18 cellular contexts compared by ENCODE assay signal in the genomic region with DNA sequence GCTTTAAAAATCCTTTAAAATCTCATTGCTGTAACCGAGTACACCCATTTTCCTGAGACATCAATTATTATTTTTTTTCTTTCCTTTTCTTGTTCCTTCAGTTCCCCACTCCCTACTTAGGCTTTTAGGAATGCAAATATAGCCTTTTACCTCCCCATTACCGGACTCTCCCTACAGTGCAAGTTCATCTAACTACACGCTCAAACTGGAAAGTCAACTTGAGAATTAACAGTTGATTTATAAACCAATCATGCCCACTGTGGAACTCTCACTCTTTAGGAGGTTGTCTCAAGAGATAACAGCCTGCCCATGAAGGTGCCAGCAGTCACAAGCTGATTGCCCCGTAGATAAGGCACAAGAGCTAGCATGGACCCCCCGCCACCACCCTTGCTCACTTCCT. TPM values are rescaled to one million over a fixed set of nuclear protein-coding genes. Genes with fewer than 3 reads are reported as not detected.
DNase-seq lines count a peak whose midpoint lies in the region; TF ChIP-seq lines count a peak whose summit lies in the region.
"Had no signal": no experiment of that assay in that cellular context is flagged by ENCODE, and none has a peak within 500 bp of the region (broad histone marks: within the 10 kb centered on the region; RNA-seq: fewer than 3 reads in every experiment).

No MANE protein-coding gene starts in this region.

- no peak overlapping the region for H3T11ph ChIP-seq in H9 (ENCODE audit: low read length)

- DNase-seq in H9 = peak; percentile 18
- peak; percentile 2 for DNase-seq in progenitor cell of endocrine pancreas (ENCODE audit: low spot score, unreplicated experiment)
- DNase-seq in activated CD4-positive, alpha-beta T cell treated with anti-CD3 and anti-CD28 coated beads, Interleukin-2, amount 10 ng/mL, durations not matched to agents 24 days and 14 days = no peak
- DNase-seq in T-helper 2 cell treated with Interferon-gamma antibody and Interleukin-4, amounts not matched to agents 5 μg/mL and 100 μg/mL, for 36 hours (ENCODE audit: low spot score) = no peak
- DNase-seq in RPMI8226 = no peak
- no peak for DNase-seq in activated naive CD8-positive, alpha-beta T cell treated with anti-CD3 and anti-CD28 coated beads for 36 hours
- DNase-seq: BE2C; CD4-positive, alpha-beta memory T cell; DMS53; GF-D8; GOT3; HCEC 1CT; HFFc6 had no signal

- no peaks in the 10 kb centered on the region for H3K27me3 Mint-ChIP-seq in H9 (ENCODE audit: low read depth)
- H3K27me3 Mint-ChIP-seq in progenitor cell of endocrine pancreas = peaks cover 2% of the 10 kb centered on the region
- peaks cover 29% of the 10 kb centered on the region for H3K27me3 Mint-ChIP-seq in activated CD4-positive, alpha-beta T cell treated with anti-CD3 and anti-CD28 coated beads, Interleukin-2, amount 10 ng/mL, durations not matched to agents 24 days and 14 days
- peaks cover 34% of the 10 kb centered on the region for H3K27me3 Mint-ChIP-seq in T-helper 2 cell treated with Interferon-gamma antibody and Interleukin-4, amounts not matched to agents 5 μg/mL and 100 μg/mL, for 36 hours (ENCODE audit: low read depth)
- H3K27me3 Mint-ChIP-seq in activated naive CD8-positive, alpha-beta T cell treated with anti-CD3 and anti-CD28 coated beads for 36 hours = peaks cover 43% of the 10 kb centered on the region

- H2AK5ac ChIP-seq in H9 (ENCODE audit: insufficient read length, low read length) = no peak overlapping the region

- H2BK20ac ChIP-seq in H9 (ENCODE audit: low read depth, low read length, poor library complexity, severe bottlenecking) = no peak overlapping the region

- no peak overlapping the region for H3K23ac ChIP-seq in H9 (ENCODE audit: insufficient read length, low read depth, low read length)

- no peak overlapping the region for H2BK120ac ChIP-seq in H9 (ENCODE audit: low read depth, low read length, poor library complexity, severe bottlenecking)

- H4K8ac ChIP-seq in H9 (replicated peaks; ENCODE audit: insufficient read length, low read depth, low read length) = no peak overlapping the region

- H4K20me1 ChIP-seq in H9 (ENCODE audit: control insufficient read depth, insufficient read depth, insufficient read length) = no peaks in the 10 kb centered on the region

- H3K4me3 ChIP-seq in iPS-18a (ENCODE audit: low read length) = peak overlapping the region; percentile 31

- no peak overlapping the region for H4K91ac ChIP-seq in H9 (ENCODE audit: insufficient read length, low read depth, low read length)

- no peak overlapping the region for H2BK5ac ChIP-seq in H9 (ENCODE audit: insufficient read length, low read length)

- intact Hi-C loops in activated CD4-positive, alpha-beta T cell treated with anti-CD3 and anti-CD28 coated beads, Interleukin-2, amount 10 ng/mL, durations not matched to agents 24 days and 14 days (cut with micrococcal nuclease) = no loop called here

- no peak overlapping the region for H3K4ac ChIP-seq in H9 (ENCODE audit: low read depth, low read length)

- H2BK15ac ChIP-seq in H9 (ENCODE audit: low read depth, low read length) = no peak overlapping the region

- H3K9me3 Mint-ChIP-seq in H9 (peaks cover 24 to 28% of the 10 kb centered on the region in 2 experiments), progenitor cell of endocrine pancreas (ENCODE audit: low read depth) (peaks cover 6% of the 10 kb centered on the region)
- H3K9me3 Mint-ChIP-seq in activated CD4-positive, alpha-beta T cell treated with anti-CD3 and anti-CD28 coated beads, Interleukin-2, amount 10 ng/mL, durations not matched to agents 24 days and 14 days = no peaks in the 10 kb centered on the region
- H3K9me3 Mint-ChIP-seq in T-helper 2 cell treated with Interferon-gamma antibody and Interleukin-4, amounts not matched to agents 5 μg/mL and 100 μg/mL, for 36 hours = no peaks in the 10 kb centered on the region
- H3K9me3 Mint-ChIP-seq in activated naive CD8-positive, alpha-beta T cell treated with anti-CD3 and anti-CD28 coated beads for 36 hours = peaks cover 3% of the 10 kb centered on the region

- no peaks in the 10 kb centered on the region for H3K79me2 ChIP-seq in H9 (ENCODE audit: insufficient read depth, low read length)

- H3K4me3 Mint-ChIP-seq in H9 (no peak overlapping the region), progenitor cell of endocrine pancreas (ENCODE audit: low read depth) (no peak overlapping the region)
- no peak overlapping the region for H3K4me3 Mint-ChIP-seq in activated CD4-positive, alpha-beta T cell treated with anti-CD3 and anti-CD28 coated beads, Interleukin-2, amount 10 ng/mL, durations not matched to agents 24 days and 14 days
- no peak overlapping the region for H3K4me3 Mint-ChIP-seq in T-helper 2 cell treated with Interferon-gamma antibody and Interleukin-4, amounts not matched to agents 5 μg/mL and 100 μg/mL, for 36 hours
- no peak overlapping the region for H3K4me3 Mint-ChIP-seq in activated naive CD8-positive, alpha-beta T cell treated with anti-CD3 and anti-CD28 coated beads for 36 hours
- H3K4me3 Mint-ChIP-seq: CD4-positive, alpha-beta memory T cell; HFFc6 had no signal

- H3K36me3 Mint-ChIP-seq in H9 (ENCODE audit: insufficient read depth in 1 of 3, low read depth in 3 of 3) (peaks cover 17 to 29% (median 17%) of the 10 kb centered on the region in 3 experiments), progenitor cell of endocrine pancreas (ENCODE audit: insufficient read depth) (no peaks in the 10 kb centered on the region)
- no peaks in the 10 kb centered on the region for H3K36me3 Mint-ChIP-seq in activated CD4-positive, alpha-beta T cell treated with anti-CD3 and anti-CD28 coated beads, Interleukin-2, amount 10 ng/mL, durations not matched to agents 24 days and 14 days (ENCODE audit: low read depth)
- H3K36me3 Mint-ChIP-seq in T-helper 2 cell treated with Interferon-gamma antibody and Interleukin-4, amounts not matched to agents 5 μg/mL and 100 μg/mL, for 36 hours (ENCODE audit: low read depth) = no peaks in the 10 kb centered on the region
- no peaks in the 10 kb centered on the region for H3K36me3 Mint-ChIP-seq in activated naive CD8-positive, alpha-beta T cell treated with anti-CD3 and anti-CD28 coated beads for 36 hours
- H3K36me3 Mint-ChIP-seq: CD4-positive, alpha-beta memory T cell; IgD-negative memory B cell had no signal

- H3K27ac ChIP-seq in H9 (ENCODE audit: insufficient read length, low read depth, low read length) (no peak overlapping the region), VCaP (peak overlapping the region; percentile 38), iPS-18a (ENCODE audit: low read length) (no peak overlapping the region)
- H3K27ac ChIP-seq: C4-2B, KMS-11 had no signal

- no peaks in the 10 kb centered on the region for H3K27me3 ChIP-seq in H9 (ENCODE audit: insufficient read depth, low read length)
- H3K27me3 ChIP-seq in iPS-18a (ENCODE audit: control insufficient read depth, insufficient read depth, low read length) = no peaks in the 10 kb centered on the region

- H3K36me3 ChIP-seq in iPS-18a (ENCODE audit: control insufficient read depth, low read depth, low read length) = no peaks in the 10 kb centered on the region
- H3K36me3 ChIP-seq: BE2C had no signal

- H2BK12ac ChIP-seq in H9 (ENCODE audit: insufficient read length, low read depth, low read length) = no peak overlapping the region

- no peak overlapping the region for H2AFZ ChIP-seq in H9 (ENCODE audit: low read length)

- no peak overlapping the region for H4K5ac ChIP-seq in H9 (ENCODE audit: insufficient read length, low read depth, low read length)

- no peaks in the 10 kb centered on the region for H3K79me1 ChIP-seq in H9 (ENCODE audit: insufficient read depth, low read depth, low read length, poor library complexity, severe bottlenecking)

- H3K9me3 ChIP-seq in H9 (ENCODE audit: control insufficient read depth, low read depth, low read length) (peaks cover 5% of the 10 kb centered on the region), iPS-18a (ENCODE audit: control insufficient read depth, low read depth, low read length) (peaks cover 10% of the 10 kb centered on the region)
- H3K9me3 ChIP-seq: BE2C had no signal

- H3K9ac ChIP-seq in H9 (ENCODE audit: extremely low read depth, insufficient read length, low read length) (no peak overlapping the region), iPS-18a (ENCODE audit: low read length) (no peak overlapping the region)
- H3K9ac ChIP-seq: KMS-11 had no signal

- H3K23me2 ChIP-seq in H9 (ENCODE audit: insufficient read length, low read depth, low read length, poor library complexity, severe bottlenecking) = no peaks in the 10 kb centered on the region

- H3K14ac ChIP-seq in H9 (ENCODE audit: insufficient read depth, low read length) = no peak overlapping the region

- H3K4me1 ChIP-seq in H9 (ENCODE audit: insufficient read depth, low read length) = peaks cover 10% of the 10 kb centered on the region; the same call in 1 of the 2 replicates
- peaks cover 14% of the 10 kb centered on the region for H3K4me1 ChIP-seq in iPS-18a (ENCODE audit: control insufficient read depth, low read depth, low read length)
- H3K4me1 ChIP-seq: BE2C had no signal

- H3K18ac ChIP-seq in H9 (ENCODE audit: insufficient read length, low read depth, low read length) = no peak overlapping the region

- no peak overlapping the region for H3K4me2 ChIP-seq in H9 (ENCODE audit: insufficient read depth, insufficient read length, low read length)
- H3K4me2 ChIP-seq: KMS-11 had no signal

- TF ChIP-seq CTCF in H9 (conservative IDR thresholded peaks at IDR 0.05) = no peak
- TF ChIP-seq CTCF in VCaP (conservative IDR thresholded peaks at IDR 0.05) = no peak
- no peak for TF ChIP-seq CTCF in progenitor cell of endocrine pancreas (IDR thresholded peaks at IDR 0.05; ENCODE audit: unreplicated experiment)

- H3K27ac Mint-ChIP-seq in H9 (peak overlapping the region in 1 of 3 experiments; percentile 43; a peak in 3 of 7 replicates), progenitor cell of endocrine pancreas (no peak overlapping the region)
- H3K27ac Mint-ChIP-seq in activated CD4-positive, alpha-beta T cell treated with anti-CD3 and anti-CD28 coated beads, Interleukin-2, amount 10 ng/mL, durations not matched to agents 24 days and 14 days = no peak overlapping the region
- H3K27ac Mint-ChIP-seq in T-helper 2 cell treated with Interferon-gamma antibody and Interleukin-4, amounts not matched to agents 5 μg/mL and 100 μg/mL, for 36 hours = no peak overlapping the region
- no peak overlapping the region for H3K27ac Mint-ChIP-seq in activated naive CD8-positive, alpha-beta T cell treated with anti-CD3 and anti-CD28 coated beads for 36 hours
- H3K27ac Mint-ChIP-seq: CD4-positive, alpha-beta memory T cell; HFFc6; IgD-negative memory B cell had no signal

- peaks cover 19 to 20% of the 10 kb centered on the region in 2 experiments for H3K4me1 Mint-ChIP-seq in H9
- H3K4me1 Mint-ChIP-seq in progenitor cell of endocrine pancreas (ENCODE audit: low read depth) = peaks cover 2% of the 10 kb centered on the region
- no peaks in the 10 kb centered on the region for H3K4me1 Mint-ChIP-seq in activated CD4-positive, alpha-beta T cell treated with anti-CD3 and anti-CD28 coated beads, Interleukin-2, amount 10 ng/mL, durations not matched to agents 24 days and 14 days
- H3K4me1 Mint-ChIP-seq in T-helper 2 cell treated with Interferon-gamma antibody and Interleukin-4, amounts not matched to agents 5 μg/mL and 100 μg/mL, for 36 hours (ENCODE audit: low read depth) = no peaks in the 10 kb centered on the region
- H3K4me1 Mint-ChIP-seq in activated naive CD8-positive, alpha-beta T cell treated with anti-CD3 and anti-CD28 coated beads for 36 hours = peaks cover 6% of the 10 kb centered on the region
- H3K4me1 Mint-ChIP-seq: IgD-negative memory B cell had no signal

- WGBS in H9 (ENCODE audit: extremely low coverage, insufficient read length, low lambda C conversion rate) = no CpG with 5 or more reads among the region's 5 CpGs

- H3K56ac ChIP-seq in H9 (ENCODE audit: insufficient read length, low read depth, low read length) = no peak overlapping the region

RNA-seq across cellular contexts. Expression of gene UBD, which starts 35.1 kb away (rescaled TPM):
- total RNA-seq in H9 (2021) (not detected in 2 replicates), progenitor cell of endocrine pancreas (1.9 and 2.6 TPM in 2 replicates)
- 0.49 and 0.62 TPM in 2 replicates for total RNA-seq in activated CD4-positive, alpha-beta T cell treated with anti-CD3 and anti-CD28 coated beads, Interleukin-2, amount 10 ng/mL, durations not matched to agents 24 days and 14 days
- total RNA-seq in activated naive CD8-positive, alpha-beta T cell treated with anti-CD3 and anti-CD28 coated beads for 36 hours = 1 to 10 TPM; 2.3 to 2.6 TPM
- total RNA-seq: CD4-positive, alpha-beta memory T cell; HFFc6 had no signal

RNA-seq across cellular contexts. Expression of gene MAS1L, which starts 36.7 kb away (rescaled TPM):
- total RNA-seq in H9 (2021) (not detected in 2 replicates), progenitor cell of endocrine pancreas (not detected in 2 replicates)
- total RNA-seq in activated CD4-positive, alpha-beta T cell treated with anti-CD3 and anti-CD28 coated beads, Interleukin-2, amount 10 ng/mL, durations not matched to agents 24 days and 14 days = not detected in 2 replicates
- total RNA-seq in activated naive CD8-positive, alpha-beta T cell treated with anti-CD3 and anti-CD28 coated beads for 36 hours = not detected
- total RNA-seq: CD4-positive, alpha-beta memory T cell; HFFc6 had no signal

Comparison
In these comparisons a context has a peak if more than half of its experiments do, and no peak if none do; other contexts are left out.
1. DNase-seq: peak in H9 (single experiment) and progenitor cell of endocrine pancreas (single experiment); none in activated CD4-positive, alpha-beta T cell treated with anti-CD3 and anti-CD28 coated beads, Interleukin-2, amount 10 ng/mL, durations not matched to agents 24 days and 14 days (single experiment), T-helper 2 cell treated with Interferon-gamma antibody and Interleukin-4, amounts not matched to agents 5 μg/mL and 100 μg/mL, for 36 hours (single experiment), RPMI8226 (single experiment) and activated naive CD8-positive, alpha-beta T cell treated with anti-CD3 and anti-CD28 coated beads for 36 hours (single experiment).